22 cellular contexts compared by ENCODE assay signal in genomic region chr18:43001821-43002220, GRCh38.
A peak's percentile ranks its signal among the peaks of the same experiment; 100 is the strongest.
DNase-seq lines count a peak whose midpoint lies in the region; ATAC-seq, FAIRE-seq and TF ChIP-seq lines count a peak whose summit lies in the region.
"Had no signal": no experiment of that assay in that cellular context is flagged by ENCODE, and none has a peak within 500 bp of the region (broad histone marks: within the 10 kb centered on the region; RNA-seq: fewer than 3 reads in every experiment).

No MANE protein-coding gene starts in this region.

- FAIRE-seq in astrocyte (lab: Jason Lieb, UNC), result no peak
- FAIRE-seq in HepG2 (lab: Jason Lieb, UNC), result no peak
- FAIRE-seq: GM12891 had no signal

- no peak overlapping the region for H3K4me3 Mint-ChIP-seq in astrocyte (ENCODE audit: unreplicated experiment)
- H3K4me3 Mint-ChIP-seq: CD4-positive, alpha-beta memory T cell; GM23338 had no signal

- H3K27ac ChIP-seq in KMS-11 (no peak overlapping the region), astrocyte (ENCODE audit: low read depth, low read length) (no peak overlapping the region), HepG2 (ENCODE audit: extremely low read length, insufficient read depth, low read length) (no peak overlapping the region), lower lobe of right lung (no peak overlapping the region)
- H3K27ac ChIP-seq: 22Rv1; BLaER1 treated with 17β-estradiol and CSF1 and Interleukin-3, amounts not matched to agents 10 nM and 100 nM had no signal

- CTCF ChIA-PET in HepG2 (lab: Yijun Ruan, JAX; ENCODE audit: low intra/inter-chr PET ratio, low total read pairs), result no interaction called here

- intact Hi-C loops in HepG2 (cut with micrococcal nuclease; ENCODE audit: unreplicated experiment) (no loop called here), lower lobe of right lung (cut with DNase I) (no loop called here)

- in situ Hi-C loops in HepG2 (cut with HindIII; ENCODE audit: extremely low pct_ligation_motif_present, low pct_unique_long_range_greater_than_20kb), result no loop called here

- TF ChIP-seq CTCF in KMS-11 (conservative IDR thresholded peaks at IDR 0.05; ENCODE audit: low read depth, low read length) (no peak), astrocyte (IDR thresholded peaks at IDR 0.05; ENCODE audit: insufficient read depth, low read depth, low read length) (no peak), fibroblast of villous mesenchyme (IDR thresholded peaks at IDR 0.05; ENCODE audit: insufficient read depth, low read depth, low read length) (no peak), HepG2 (CRISPR knock-in tag; IDR thresholded peaks at IDR 0.05) (no peak), lower lobe of right lung (IDR thresholded peaks at IDR 0.05) (no peak)

- H3K27me3 ChIP-seq in KMS-11 (ENCODE audit: insufficient read depth, low read depth), result no peaks in the 10 kb centered on the region
- H3K27me3 ChIP-seq in astrocyte (ENCODE audit: insufficient read depth, low read length), result no peaks in the 10 kb centered on the region
- H3K27me3 ChIP-seq in HepG2 (ENCODE audit: control insufficient read depth in 1 of 2, insufficient read depth in 2 of 2, low read length in 2 of 2), result no peaks in the 10 kb centered on the region
- H3K27me3 ChIP-seq in lower lobe of right lung (ENCODE audit: low read depth), result no peaks in the 10 kb centered on the region
- H3K27me3 ChIP-seq: BLaER1 treated with 17β-estradiol and CSF1 and Interleukin-3, amounts not matched to agents 10 nM and 100 nM had no signal

- no peaks in the 10 kb centered on the region for H3K27me3 Mint-ChIP-seq in astrocyte (ENCODE audit: low read depth, unreplicated experiment)
- H3K27me3 Mint-ChIP-seq: CD4-positive, alpha-beta memory T cell had no signal

- no peaks in the 10 kb centered on the region for H4K20me1 ChIP-seq in KMS-11 (ENCODE audit: insufficient read depth)
- no peaks in the 10 kb centered on the region for H4K20me1 ChIP-seq in astrocyte (ENCODE audit: insufficient read depth, low read length)
- no peaks in the 10 kb centered on the region for H4K20me1 ChIP-seq in HepG2 (ENCODE audit: insufficient read depth, low read length)
- H4K20me1 ChIP-seq: BLaER1 treated with 17β-estradiol and CSF1 and Interleukin-3, amounts not matched to agents 10 nM and 100 nM had no signal

- no peak for TF ChIP-seq RAD21 in HepG2 (CRISPR knock-in tag; IDR thresholded peaks at IDR 0.05)

- no peak overlapping the region for H3K9ac ChIP-seq in KMS-11
- no peak overlapping the region for H3K9ac ChIP-seq in astrocyte (ENCODE audit: low read length)
- H3K9ac ChIP-seq in HepG2 (ENCODE audit: insufficient read depth, low read depth, low read length), result no peak overlapping the region
- H3K9ac ChIP-seq: BLaER1 treated with 17β-estradiol and CSF1 and Interleukin-3, amounts not matched to agents 10 nM and 100 nM had no signal

- TF ChIP-seq EP300 in HepG2 (IDR thresholded peaks at IDR 0.05; ENCODE audit: low read depth in 2 of 2, low read length in 2 of 2) (no peak), HepG2 (CRISPR knock-in tag; IDR thresholded peaks at IDR 0.05; ENCODE audit: borderline replicate concordance) (no peak)

- no peaks in the 10 kb centered on the region for H3K36me3 Mint-ChIP-seq in astrocyte (ENCODE audit: low read depth, unreplicated experiment)
- H3K36me3 Mint-ChIP-seq: CD4-positive, alpha-beta memory T cell had no signal

- no peak overlapping the region for H3K27ac Mint-ChIP-seq in astrocyte (ENCODE audit: unreplicated experiment)
- H3K27ac Mint-ChIP-seq: CD4-positive, alpha-beta memory T cell; GM23338 had no signal

- peak overlapping the region; percentile 7; the same call in 1 of the 2 replicates for H2AFZ ChIP-seq in KMS-11 (ENCODE audit: low read depth)
- no peak overlapping the region for H2AFZ ChIP-seq in astrocyte (ENCODE audit: low read depth, low read length)
- no peak overlapping the region for H2AFZ ChIP-seq in HepG2 (ENCODE audit: low read length)

- H3K4me3 ChIP-seq in KMS-11 (IDR thresholded peaks at IDR 0.05; ENCODE audit: insufficient read depth, low read depth, low read length) (no peak overlapping the region), astrocyte (ENCODE audit: insufficient read depth, low read depth, low read length) (no peak overlapping the region), fibroblast of villous mesenchyme (ENCODE audit: low read depth, low read length) (no peak overlapping the region), HepG2 (replicated peaks in 1 of 3; ENCODE audit: insufficient read depth in 1 of 3, low read depth in 2 of 3, low read length in 3 of 3) (no peak overlapping the region), lower lobe of right lung (no peak overlapping the region)
- H3K4me3 ChIP-seq: BLaER1 treated with 17β-estradiol and CSF1 and Interleukin-3, amounts not matched to agents 10 nM and 100 nM; GM23338 had no signal

- no peaks in the 10 kb centered on the region for H3K9me3 ChIP-seq in astrocyte (ENCODE audit: insufficient read depth, low read depth, low read length)
- H3K9me3 ChIP-seq in HepG2 (ENCODE audit: low read length), result no peaks in the 10 kb centered on the region
- no peaks in the 10 kb centered on the region for H3K9me3 ChIP-seq in lower lobe of right lung
- H3K9me3 ChIP-seq: BLaER1 treated with 17β-estradiol and CSF1 and Interleukin-3, amounts not matched to agents 10 nM and 100 nM had no signal

- H3K4me2 ChIP-seq in KMS-11 (no peak overlapping the region), astrocyte (ENCODE audit: low read length) (no peak overlapping the region), HepG2 (ENCODE audit: low read depth, low read length) (no peak overlapping the region)
- H3K4me2 ChIP-seq: BLaER1 treated with 17β-estradiol and CSF1 and Interleukin-3, amounts not matched to agents 10 nM and 100 nM; GM23338 had no signal

- H3K4me1 Mint-ChIP-seq in astrocyte (ENCODE audit: low read depth, unreplicated experiment), result peaks cover 4% of the 10 kb centered on the region
- H3K4me1 Mint-ChIP-seq: CD4-positive, alpha-beta memory T cell had no signal

- H3K36me3 ChIP-seq in KMS-11 (ENCODE audit: insufficient read depth), result no peaks in the 10 kb centered on the region
- H3K36me3 ChIP-seq in astrocyte (ENCODE audit: insufficient read depth, low read length), result no peaks in the 10 kb centered on the region
- H3K36me3 ChIP-seq in HepG2 (replicated peaks in 1 of 2; ENCODE audit: control insufficient read depth in 1 of 2, insufficient read depth in 2 of 2, low read length in 2 of 2), result no peaks in the 10 kb centered on the region
- H3K36me3 ChIP-seq in lower lobe of right lung, result no peaks in the 10 kb centered on the region
- H3K36me3 ChIP-seq: BLaER1 treated with 17β-estradiol and CSF1 and Interleukin-3, amounts not matched to agents 10 nM and 100 nM had no signal

- H3K4me1 ChIP-seq in KMS-11 (ENCODE audit: low read depth, poor library complexity, severe bottlenecking) (peaks cover 14% of the 10 kb centered on the region), astrocyte (ENCODE audit: insufficient read depth, low read length) (no peaks in the 10 kb centered on the region), HepG2 (ENCODE audit: insufficient read depth, low read length) (no peaks in the 10 kb centered on the region), lower lobe of right lung (no peaks in the 10 kb centered on the region)

- H3K79me2 ChIP-seq in KMS-11 (ENCODE audit: insufficient read depth, low read depth) (no peaks in the 10 kb centered on the region), astrocyte (ENCODE audit: insufficient read depth, low read length) (no peaks in the 10 kb centered on the region), HepG2 (ENCODE audit: insufficient read depth, low read length) (no peaks in the 10 kb centered on the region)

- no peaks in the 10 kb centered on the region for H3K9me3 Mint-ChIP-seq in astrocyte (ENCODE audit: unreplicated experiment)

- WGBS in HepG2 (ENCODE audit: low lambda C conversion rate), result 13% methylated on average over 2 of the region's 2 CpGs

- DNase-seq in A172 (ENCODE audit: low spot score), result peak; percentile 62
- peak; percentile 83 for DNase-seq in astrocyte (ENCODE audit: low read depth)
- DNase-seq in fibroblast of villous mesenchyme (ENCODE audit: low read depth), result peak; percentile 36
- no peak for DNase-seq in HepG2 (ENCODE audit: low spot score)
- DNase-seq in lower lobe of right lung, result no peak
- DNase-seq in GOT3 (lab: John Stamatoyannopoulos, UW), result no peak
- DNase-seq: CD4-positive, alpha-beta memory T cell; DMS153; KBM-7; MV-4-11; NCI-H1105 treated with DMSO at 0.1 percent for 48 hours; NCI-H1694; NCI-H2081 treated with DMSO at 0.1 percent for 48 hours; NCI-H446 treated with DMSO at 0.1 percent for 48 hours; NCI-H526 treated with DMSO at 0.1 percent for 48 hours; Right ventricle myocardium superior had no signal

- POLR2A ChIA-PET in HepG2 (lab: Yijun Ruan, JAX), result no interaction called here

- TF ChIP-seq POLR2A in HepG2 (IDR thresholded peaks at IDR 0.05; ENCODE audit: insufficient read depth in 1 of 2, low read depth in 2 of 2, low read length in 2 of 2), result no peak

- no peak for ATAC-seq in HepG2
- no peak for ATAC-seq in lower lobe of right lung
- ATAC-seq in GM21737 (IDR thresholded peaks at IDR 0.05; ENCODE audit: unreplicated experiment), result no peak
- ATAC-seq: GM23338 had no signal

- no TSS peak for BruUV-seq in HepG2 (replicated peaks; lab: Mats Ljungman, UMichigan)

TF ChIP-seq in HepG2, 621 proteins besides CTCF, POLR2A, EP300 and RAD21:
- TF ChIP-seq, protein P1, sequence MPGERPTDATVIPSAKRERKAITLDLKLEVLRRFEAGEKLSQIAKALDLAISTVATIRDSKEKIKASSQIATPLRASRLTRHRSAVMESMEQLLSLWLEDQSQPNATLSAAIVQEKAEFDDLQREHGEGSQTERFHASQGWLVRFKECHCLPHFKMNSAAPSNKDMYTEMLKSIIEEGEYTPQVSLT (CRISPR knock-in tag; IDR thresholded peaks at IDR 0.05; ENCODE audit: borderline replicate concordance, low read depth), result no peak
- no peak for TF ChIP-seq CHD4 (IDR thresholded peaks at IDR 0.05; ENCODE audit: borderline replicate concordance, low read length)

Comparison
In these comparisons a context has a peak if more than half of its experiments do, and no peak if none do; other contexts are left out.
1. DNase-seq: peak in A172 (single experiment), astrocyte (single experiment) and fibroblast of villous mesenchyme (single experiment); none in HepG2 (single experiment), lower lobe of right lung (single experiment) and GOT3 (single experiment).